In the genomic region with DNA sequence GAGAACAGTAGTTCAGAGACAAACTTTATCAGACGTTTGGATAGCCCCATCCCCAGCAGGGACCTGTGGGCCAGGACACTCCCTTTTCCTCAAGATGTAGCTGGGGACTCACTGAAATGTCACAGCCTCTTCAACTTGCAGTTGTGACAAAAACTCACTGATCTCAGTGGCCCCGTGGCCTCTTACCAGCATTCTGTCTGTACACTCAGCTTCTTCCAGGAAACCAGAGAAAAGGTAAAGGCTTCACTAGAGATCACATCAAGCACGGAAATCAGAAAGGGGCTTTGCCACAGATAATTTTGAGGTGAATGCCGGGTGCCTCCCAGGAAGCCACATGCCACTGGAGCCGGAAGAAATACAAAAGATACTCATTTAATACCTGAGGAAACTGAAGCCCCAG, we compare ENCODE assay signal across 17 cellular contexts.
DNase-seq lines count a peak whose midpoint lies in the region; ATAC-seq and TF ChIP-seq lines count a peak whose summit lies in the region.
"Had no signal": no experiment of that assay in that cellular context is flagged by ENCODE, and none has a peak within 500 bp of the region (broad histone marks: within the 10 kb centered on the region; RNA-seq: fewer than 3 reads in every experiment).

No MANE protein-coding gene starts in this region.

- CTCF ChIA-PET in CD8-positive, alpha-beta T cell (lab: Charles Lee): no interaction called here
- CTCF ChIA-PET in naive thymus-derived CD4-positive, alpha-beta T cell (lab: Charles Lee): interaction anchor here (0.6 to 1.7 kb wide), 4 partner anchors 29 to 391 kb away, joined by 3 to 4 read pairs (median 3); no protein-coding TSS in a partner anchor

- no peaks in the 10 kb centered on the region for H3K36me3 Mint-ChIP-seq in CD8-positive, alpha-beta T cell
- H3K36me3 Mint-ChIP-seq in T-helper 2 cell treated with Interferon-gamma antibody and Interleukin-4, amounts not matched to agents 5 μg/mL and 100 μg/mL, for 36 hours (ENCODE audit: low read depth): no peaks in the 10 kb centered on the region
- peaks cover 2% of the 10 kb centered on the region for H3K36me3 Mint-ChIP-seq in activated T-helper 1 cell treated with anti-CD3 and anti-CD28 coated beads, Interleukin-12 subunit alpha, Interleukin-12 subunit beta, Interleukin-2, Interleukin-4 antibody, amounts not matched to agents 30 ng/mL and 10 ng/mL and 1 ng/mL, durations not matched to agents 14 hours and 24 hours and 36 hours (ENCODE audit: low read depth)
- peaks cover 0 to 5% (median 4%) of the 10 kb centered on the region in 5 donors for H3K36me3 Mint-ChIP-seq in naive thymus-derived CD4-positive, alpha-beta T cell

- H3K9me3 ChIP-seq in CD8-positive, alpha-beta T cell (ENCODE audit: low read length): no peaks in the 10 kb centered on the region
- H3K9me3 ChIP-seq in naive thymus-derived CD4-positive, alpha-beta T cell (ENCODE audit: control insufficient read depth in 2 of 3, low read length in 3 of 3): no peaks in the 10 kb centered on the region
- H3K9me3 ChIP-seq: gastrocnemius medialis, right atrium auricular region had no signal

- peaks cover 32% of the 10 kb centered on the region for H3K4me1 ChIP-seq in CD8-positive, alpha-beta T cell (ENCODE audit: insufficient read depth, low read length)
- peaks cover 18 to 44% of the 10 kb centered on the region in 2 donors for H3K4me1 ChIP-seq in naive thymus-derived CD4-positive, alpha-beta T cell (ENCODE audit: control insufficient read depth in 2 of 2, insufficient read depth in 2 of 2, low read length in 2 of 2)
- H3K4me1 ChIP-seq: gastrocnemius medialis, left lung, right atrium auricular region had no signal

- no peaks in the 10 kb centered on the region for H3K36me3 ChIP-seq in CD8-positive, alpha-beta T cell (ENCODE audit: insufficient read depth, low read length)
- H3K36me3 ChIP-seq in naive thymus-derived CD4-positive, alpha-beta T cell (ENCODE audit: control insufficient read depth in 2 of 3, insufficient read depth in 3 of 3, low read length in 3 of 3): no peaks in the 10 kb centered on the region
- H3K36me3 ChIP-seq: gastrocnemius medialis, left lung, MG63, right atrium auricular region had no signal

- peak overlapping the region; percentile 6 for H3K27ac ChIP-seq in CD8-positive, alpha-beta T cell (ENCODE audit: low read depth, low read length)
- peak overlapping the region; percentile 55 for H3K27ac ChIP-seq in naive thymus-derived CD4-positive, alpha-beta T cell (ENCODE audit: low read depth, low read length)
- H3K27ac ChIP-seq: gastrocnemius medialis, GM23248, left lung, right atrium auricular region had no signal

- H3K27ac Mint-ChIP-seq in CD8-positive, alpha-beta T cell: peak overlapping the region; percentile 43
- peak overlapping the region; percentile 81 for H3K27ac Mint-ChIP-seq in T-helper 2 cell treated with Interferon-gamma antibody and Interleukin-4, amounts not matched to agents 5 μg/mL and 100 μg/mL, for 36 hours
- peak overlapping the region; percentile 65 for H3K27ac Mint-ChIP-seq in activated T-helper 1 cell treated with anti-CD3 and anti-CD28 coated beads, Interleukin-12 subunit alpha, Interleukin-12 subunit beta, Interleukin-2, Interleukin-4 antibody, amounts not matched to agents 30 ng/mL and 10 ng/mL and 1 ng/mL, durations not matched to agents 14 hours and 24 hours and 36 hours
- peak overlapping the region; percentile 79 to 96 (median 91) for H3K27ac Mint-ChIP-seq in naive thymus-derived CD4-positive, alpha-beta T cell

- intact Hi-C loops in CD8-positive, alpha-beta T cell (cut with DNase I, micrococcal nuclease): no loop called here
- intact Hi-C loops in activated T-helper 1 cell treated with anti-CD3 and anti-CD28 coated beads, Interleukin-12 subunit alpha, Interleukin-12 subunit beta, Interleukin-2, Interleukin-4 antibody, amounts not matched to agents 30 ng/mL and 10 ng/mL and 1 ng/mL, durations not matched to agents 14 hours and 24 hours and 36 hours (cut with micrococcal nuclease): no loop called here
- intact Hi-C loops in naive thymus-derived CD4-positive, alpha-beta T cell (cut with micrococcal nuclease): loop anchor here in 1 of 2 donors (1.0 kb wide), 1 partner anchor 151 kb away; a partner anchor contains a TSS

- no peak for ATAC-seq in CD8-positive, alpha-beta T cell
- ATAC-seq in naive thymus-derived CD4-positive, alpha-beta T cell: peak; percentile 76
- ATAC-seq in GM18907 (IDR thresholded peaks at IDR 0.05; ENCODE audit: unreplicated experiment): no peak
- ATAC-seq: gastrocnemius medialis, left lung, Right ventricle myocardium inferior had no signal

- H3K4me3 ChIP-seq in CD8-positive, alpha-beta T cell (ENCODE audit: low read depth, low read length): no peak overlapping the region
- peak overlapping the region; percentile 27 for H3K4me3 ChIP-seq in naive thymus-derived CD4-positive, alpha-beta T cell (ENCODE audit: low read length)
- H3K4me3 ChIP-seq: gastrocnemius medialis, GM23248, left lung, MG63, right atrium auricular region had no signal

- POLR2A ChIA-PET in CD8-positive, alpha-beta T cell (lab: Charles Lee): no interaction called here
- POLR2A ChIA-PET in naive thymus-derived CD4-positive, alpha-beta T cell (lab: Charles Lee): interaction anchor here (1.0 to 1.3 kb wide), 2 partner anchors 9 to 151 kb away, joined by 3 read pairs; a partner anchor contains a TSS

- peak in 3 of 7 experiments; percentile 11 to 39 (median 12) for DNase-seq in CD8-positive, alpha-beta T cell
- DNase-seq in T-helper 2 cell treated with Interferon-gamma antibody and Interleukin-4, amounts not matched to agents 5 μg/mL and 100 μg/mL, for 36 hours (ENCODE audit: low spot score): peak; percentile 35
- DNase-seq in activated T-helper 1 cell treated with anti-CD3 and anti-CD28 coated beads, Interleukin-12 subunit alpha, Interleukin-12 subunit beta, Interleukin-2, Interleukin-4 antibody, amounts not matched to agents 30 ng/mL and 10 ng/mL and 1 ng/mL, durations not matched to agents 14 hours and 24 hours and 36 hours (ENCODE audit: low spot score): peak; percentile 34
- peak in 7 of 9 donors; percentile 15 to 68 (median 52) for DNase-seq in naive thymus-derived CD4-positive, alpha-beta T cell
- no peak for DNase-seq in HCEC 1CT
- DNase-seq in cerebellum (ENCODE audit: low spot score): no peak
- DNase-seq in GM03348 (ENCODE audit: low spot score): no peak
- DNase-seq: gastrocnemius medialis, GM23248, MG63, NCI-H187, NCI-H510A treated with DMSO at 0.1 percent for 48 hours, occipital lobe had no signal

- peaks cover 15% of the 10 kb centered on the region for H3K4me1 Mint-ChIP-seq in CD8-positive, alpha-beta T cell (ENCODE audit: low read depth)
- H3K4me1 Mint-ChIP-seq in T-helper 2 cell treated with Interferon-gamma antibody and Interleukin-4, amounts not matched to agents 5 μg/mL and 100 μg/mL, for 36 hours (ENCODE audit: low read depth): peaks cover 11% of the 10 kb centered on the region
- peaks cover 28% of the 10 kb centered on the region for H3K4me1 Mint-ChIP-seq in activated T-helper 1 cell treated with anti-CD3 and anti-CD28 coated beads, Interleukin-12 subunit alpha, Interleukin-12 subunit beta, Interleukin-2, Interleukin-4 antibody, amounts not matched to agents 30 ng/mL and 10 ng/mL and 1 ng/mL, durations not matched to agents 14 hours and 24 hours and 36 hours (ENCODE audit: low read depth)
- peaks cover 26 to 58% (median 40%) of the 10 kb centered on the region in 7 donors for H3K4me1 Mint-ChIP-seq in naive thymus-derived CD4-positive, alpha-beta T cell

- H3K27me3 ChIP-seq in CD8-positive, alpha-beta T cell (ENCODE audit: insufficient read depth, low read length): no peaks in the 10 kb centered on the region
- no peaks in the 10 kb centered on the region for H3K27me3 ChIP-seq in naive thymus-derived CD4-positive, alpha-beta T cell (ENCODE audit: control insufficient read depth in 2 of 2, insufficient read depth in 2 of 2, low read length in 2 of 2)
- H3K27me3 ChIP-seq: gastrocnemius medialis, MG63, right atrium auricular region had no signal

- peaks cover 2% of the 10 kb centered on the region for H3K27me3 Mint-ChIP-seq in CD8-positive, alpha-beta T cell (ENCODE audit: low read depth)
- H3K27me3 Mint-ChIP-seq in T-helper 2 cell treated with Interferon-gamma antibody and Interleukin-4, amounts not matched to agents 5 μg/mL and 100 μg/mL, for 36 hours (ENCODE audit: low read depth): no peaks in the 10 kb centered on the region
- H3K27me3 Mint-ChIP-seq in activated T-helper 1 cell treated with anti-CD3 and anti-CD28 coated beads, Interleukin-12 subunit alpha, Interleukin-12 subunit beta, Interleukin-2, Interleukin-4 antibody, amounts not matched to agents 30 ng/mL and 10 ng/mL and 1 ng/mL, durations not matched to agents 14 hours and 24 hours and 36 hours (ENCODE audit: insufficient read depth): peaks cover 3% of the 10 kb centered on the region
- no peaks in the 10 kb centered on the region for H3K27me3 Mint-ChIP-seq in naive thymus-derived CD4-positive, alpha-beta T cell

- no peak for TF ChIP-seq CTCF in CD8-positive, alpha-beta T cell (IDR thresholded peaks at IDR 0.05)

- peaks cover 6% of the 10 kb centered on the region for H3K9me3 Mint-ChIP-seq in CD8-positive, alpha-beta T cell
- peaks cover 3% of the 10 kb centered on the region for H3K9me3 Mint-ChIP-seq in T-helper 2 cell treated with Interferon-gamma antibody and Interleukin-4, amounts not matched to agents 5 μg/mL and 100 μg/mL, for 36 hours
- peaks cover 4% of the 10 kb centered on the region for H3K9me3 Mint-ChIP-seq in activated T-helper 1 cell treated with anti-CD3 and anti-CD28 coated beads, Interleukin-12 subunit alpha, Interleukin-12 subunit beta, Interleukin-2, Interleukin-4 antibody, amounts not matched to agents 30 ng/mL and 10 ng/mL and 1 ng/mL, durations not matched to agents 14 hours and 24 hours and 36 hours
- H3K9me3 Mint-ChIP-seq in naive thymus-derived CD4-positive, alpha-beta T cell: peaks cover 0 to 23% (median 6%) of the 10 kb centered on the region in 11 donors

- peak overlapping the region; percentile 11 for H3K4me3 Mint-ChIP-seq in CD8-positive, alpha-beta T cell
- peak overlapping the region; percentile 57 for H3K4me3 Mint-ChIP-seq in T-helper 2 cell treated with Interferon-gamma antibody and Interleukin-4, amounts not matched to agents 5 μg/mL and 100 μg/mL, for 36 hours
- H3K4me3 Mint-ChIP-seq in activated T-helper 1 cell treated with anti-CD3 and anti-CD28 coated beads, Interleukin-12 subunit alpha, Interleukin-12 subunit beta, Interleukin-2, Interleukin-4 antibody, amounts not matched to agents 30 ng/mL and 10 ng/mL and 1 ng/mL, durations not matched to agents 14 hours and 24 hours and 36 hours: peak overlapping the region; percentile 26
- H3K4me3 Mint-ChIP-seq in naive thymus-derived CD4-positive, alpha-beta T cell: peak overlapping the region; percentile 41 to 87 (median 59)

Comparison
In these comparisons a context has a peak if more than half of its experiments do, and no peak if none do; other contexts are left out.
1. DNase-seq: peak in T-helper 2 cell treated with Interferon-gamma antibody and Interleukin-4, amounts not matched to agents 5 μg/mL and 100 μg/mL, for 36 hours (single experiment), activated T-helper 1 cell treated with anti-CD3 and anti-CD28 coated beads, Interleukin-12 subunit alpha, Interleukin-12 subunit beta, Interleukin-2, Interleukin-4 antibody, amounts not matched to agents 30 ng/mL and 10 ng/mL and 1 ng/mL, durations not matched to agents 14 hours and 24 hours and 36 hours (single experiment) and naive thymus-derived CD4-positive, alpha-beta T cell (7 of 9); none in HCEC 1CT (single experiment), cerebellum (single experiment) and GM03348 (single experiment).
2. Peak in every context shown above with its lines, with median percentiles within 50 percentile points of each other: H3K27ac Mint-ChIP-seq and H3K4me3 Mint-ChIP-seq.